ENCODE assay signal across 14 cellular contexts in the genomic region with DNA sequence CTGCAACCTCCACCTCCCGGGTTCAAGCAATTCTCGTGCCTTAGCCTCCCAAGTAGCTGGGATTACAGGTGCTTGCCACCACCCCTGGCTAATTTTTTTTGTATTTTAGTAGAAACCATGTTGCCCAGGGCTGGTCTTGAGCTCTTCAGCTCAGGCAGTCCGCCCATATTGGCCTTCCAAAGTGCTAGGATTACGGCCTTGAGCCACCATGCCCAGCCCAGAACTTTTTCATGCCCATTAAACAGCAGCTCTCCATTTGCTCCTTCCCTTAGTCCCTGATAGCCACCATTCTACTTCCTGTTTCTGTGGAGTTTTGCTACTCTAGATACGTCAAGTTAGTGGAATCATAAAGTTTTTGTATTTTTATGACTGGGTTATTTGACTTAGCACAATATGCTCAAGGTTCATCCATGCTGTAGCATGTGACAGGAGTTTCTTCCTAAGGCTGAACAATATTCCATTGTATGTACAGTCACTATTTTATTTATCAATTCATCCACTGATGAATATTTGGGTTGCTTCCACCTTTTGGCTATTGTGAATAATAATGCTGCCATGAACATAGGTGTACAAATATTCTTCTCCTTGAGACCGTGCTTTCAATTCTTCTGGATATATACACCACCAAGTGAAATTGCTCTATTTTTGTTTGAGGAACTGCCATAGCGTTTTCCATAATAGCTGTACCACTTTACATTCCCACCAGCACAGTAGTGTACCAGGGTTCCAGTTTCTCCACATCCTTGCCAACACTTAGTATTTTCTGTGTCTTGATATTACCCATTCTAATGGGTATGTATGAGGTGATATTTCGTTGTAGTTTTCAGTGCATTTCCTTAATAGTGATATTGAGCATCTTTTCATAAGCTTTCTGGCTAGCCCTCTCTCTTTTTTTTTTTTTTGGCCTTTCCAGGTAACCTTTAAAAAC.
"Had no signal": no experiment of that assay in that cellular context is flagged by ENCODE, and none has a peak within 500 bp of the region (broad histone marks: within the 10 kb centered on the region; RNA-seq: fewer than 3 reads in every experiment).

No MANE protein-coding gene starts in this region.

- H3K9me3 ChIP-seq: ascending aorta, gastroesophageal sphincter, heart right ventricle, right atrium auricular region, stomach had no signal

- H3K4me3 ChIP-seq: ascending aorta, gastroesophageal sphincter, heart right ventricle, right atrium auricular region, stomach had no signal

- H3K27me3 ChIP-seq: ascending aorta, gastroesophageal sphincter, heart right ventricle, right atrium auricular region, stomach had no signal

- H3K27ac Mint-ChIP-seq: activated naive CD4-positive, alpha-beta T cell treated with anti-CD3 and anti-CD28 coated beads for 36 hours; activated T-helper 2 cell treated with anti-CD3 and anti-CD28 coated beads, Interferon-gamma antibody, Interleukin-2, Interleukin-4, amounts not matched to agents 10 μg/mL and 5 μg/mL and 100 μg/mL, durations not matched to agents 14 hours and 24 hours and 36 hours; nephron progenitor cell; progenitor cell of endocrine pancreas had no signal

- ATAC-seq: esophagus mucosa, gastroesophageal sphincter, heart right ventricle had no signal

- H3K27ac ChIP-seq: ascending aorta, gastroesophageal sphincter, heart right ventricle, right atrium auricular region, stomach had no signal

- H3K4me1 Mint-ChIP-seq: nephron progenitor cell had no signal

- H3K9me3 Mint-ChIP-seq: activated naive CD4-positive, alpha-beta T cell treated with anti-CD3 and anti-CD28 coated beads for 36 hours; activated T-helper 2 cell treated with anti-CD3 and anti-CD28 coated beads, Interferon-gamma antibody, Interleukin-2, Interleukin-4, amounts not matched to agents 10 μg/mL and 5 μg/mL and 100 μg/mL, durations not matched to agents 14 hours and 24 hours and 36 hours had no signal

- H3K4me1 ChIP-seq: ascending aorta, right atrium auricular region had no signal

- H3K4me3 Mint-ChIP-seq: activated naive CD4-positive, alpha-beta T cell treated with anti-CD3 and anti-CD28 coated beads for 36 hours; nephron progenitor cell had no signal

- DNase-seq: activated CD4-positive, alpha-beta T cell treated with anti-CD3 and anti-CD28 coated beads, Interleukin-2, amount 50 U/mL, for 48 hours; activated naive CD4-positive, alpha-beta T cell treated with anti-CD3 and anti-CD28 coated beads for 36 hours; effector CD8-positive, alpha-beta T cell; heart right ventricle; nephron progenitor cell; occipital lobe; stomach; SW 1271 had no signal

- H3K27me3 Mint-ChIP-seq: progenitor cell of endocrine pancreas had no signal
